Comparison of ENCODE assay signal across 12 cellular contexts in the genomic region with DNA sequence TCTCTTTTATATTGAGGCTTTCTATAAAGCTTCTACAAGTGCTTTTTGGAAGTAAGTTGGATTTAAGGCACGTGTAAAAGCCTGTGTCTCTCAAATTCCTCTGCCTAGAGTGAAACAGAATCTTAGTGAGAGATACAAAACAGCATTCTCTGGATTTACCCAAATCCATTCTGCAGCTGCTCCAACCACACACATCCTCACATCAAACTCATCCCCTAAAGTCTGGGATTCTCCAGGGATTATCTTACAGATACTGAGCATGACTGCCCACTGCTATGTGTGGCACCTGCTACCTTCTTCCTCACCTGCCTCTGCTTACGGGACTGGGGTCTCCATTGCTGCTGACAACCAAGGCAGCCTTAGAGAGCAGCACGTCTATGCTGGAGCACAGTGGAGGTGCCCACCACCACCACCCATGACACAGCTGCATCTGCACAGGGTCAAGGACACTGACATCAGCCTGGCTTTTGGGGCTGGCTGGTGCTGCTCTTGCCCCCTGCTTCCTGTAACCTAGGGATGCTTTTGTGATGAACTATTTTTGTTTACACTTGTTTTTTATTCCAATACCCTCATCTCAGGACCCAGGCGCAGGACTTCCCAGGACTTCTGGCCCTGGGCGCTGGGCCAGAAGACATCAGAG.
A peak's percentile ranks its signal among the peaks of the same experiment; 100 is the strongest.
DNase-seq lines count a peak whose midpoint lies in the region; ATAC-seq and TF ChIP-seq lines count a peak whose summit lies in the region.
"Had no signal": no experiment of that assay in that cellular context is flagged by ENCODE, and none has a peak within 500 bp of the region (broad histone marks: within the 10 kb centered on the region; RNA-seq: fewer than 3 reads in every experiment).

No MANE protein-coding gene starts in this region.

- H3K9ac ChIP-seq in IMR-90 (ENCODE audit: low read depth, low read length), result peak overlapping the region; percentile 50

- TF ChIP-seq RAD21 in IMR-90 (IDR thresholded peaks at IDR 0.05; ENCODE audit: low read length), result no peak

- peak overlapping the region; percentile 89 for H4K91ac ChIP-seq in IMR-90 (ENCODE audit: insufficient read depth, low read depth, low read length)

- no peak for TF ChIP-seq CTCF in AG04450 (IDR thresholded peaks at IDR 0.05; ENCODE audit: low read depth, low read length)
- TF ChIP-seq CTCF in IMR-90 (conservative IDR thresholded peaks at IDR 0.05; ENCODE audit: low read depth, low read length), result no peak
- TF ChIP-seq CTCF in coronary artery (IDR thresholded peaks at IDR 0.05), result no peak
- no peak for TF ChIP-seq CTCF in prostate gland (IDR thresholded peaks at IDR 0.05)
- TF ChIP-seq CTCF in lower leg skin (IDR thresholded peaks at IDR 0.05), result no peak

- no peak overlapping the region; the same call in 1 of the 2 replicates for H3K4me2 ChIP-seq in IMR-90 (ENCODE audit: low read depth, low read length)

- peak overlapping the region; percentile 97 for H2AK5ac ChIP-seq in IMR-90 (ENCODE audit: low read depth, low read length)

- no peak for DNase-seq in AG04450 (ENCODE audit: low read depth, low spot score)
- DNase-seq in IMR-90, result no peak
- DNase-seq in coronary artery (ENCODE audit: low spot score), result no peak
- no peak for DNase-seq in prostate gland (ENCODE audit: low spot score)
- no peak for DNase-seq in DMS114 treated with DMSO at 0.1 percent for 48 hours (lab: John Stamatoyannopoulos, UW; ENCODE audit: unreplicated experiment)
- DNase-seq in NCI-H345 treated with DMSO at 0.1 percent for 48 hours (lab: John Stamatoyannopoulos, UW; ENCODE audit: unreplicated experiment), result no peak
- DNase-seq in lower leg skin (ENCODE audit: low spot score in 2 of 2), result no peak
- DNase-seq in NCI-H1694 treated with DMSO at 0.1 percent for 48 hours (lab: John Stamatoyannopoulos, UW), result no peak
- DNase-seq: left cardiac atrium, NCI-H1105, posterior cingulate gyrus had no signal

- dilution Hi-C loops in IMR-90 (cut with HindIII; ENCODE audit: low sequenced_read_pairs, unreplicated experiment), result no loop called here

- H3K27me3 ChIP-seq in AG04450 (ENCODE audit: control insufficient read depth, insufficient read depth, low read length) (no peaks in the 10 kb centered on the region), IMR-90 (ENCODE audit: control insufficient read depth, insufficient read depth, low read length) (no peaks in the 10 kb centered on the region), prostate gland (replicated peaks; ENCODE audit: insufficient read depth) (no peaks in the 10 kb centered on the region)
- H3K27me3 ChIP-seq: cardiac muscle cell had no signal

- H2AFZ ChIP-seq in IMR-90 (replicated peaks; ENCODE audit: low read length, poor library complexity), result peak overlapping the region; percentile 27

- H3K4me1 ChIP-seq in IMR-90 (ENCODE audit: control insufficient read depth, insufficient read depth, low read length) (peaks cover 24% of the 10 kb centered on the region), prostate gland (replicated peaks) (peaks cover 5% of the 10 kb centered on the region)

- H3K56ac ChIP-seq in IMR-90 (ENCODE audit: extremely low read depth, insufficient read depth, low read length), result no peak overlapping the region

- H3K14ac ChIP-seq in IMR-90 (replicated peaks; ENCODE audit: low read depth, low read length), result peak overlapping the region; percentile 91

- no peak for ATAC-seq in IMR-90 (ENCODE audit: low read depth)

- peaks cover 23% of the 10 kb centered on the region for H3K9me1 ChIP-seq in IMR-90 (ENCODE audit: insufficient read depth, low read length)

- H3K36me3 ChIP-seq in IMR-90 (ENCODE audit: control insufficient read depth, insufficient read depth, low read length), result no peaks in the 10 kb centered on the region
- no peaks in the 10 kb centered on the region for H3K36me3 ChIP-seq in prostate gland
- H3K36me3 ChIP-seq: cardiac muscle cell had no signal

- peak overlapping the region; percentile 85 for H3K27ac ChIP-seq in AG04450 (ENCODE audit: low read depth, low read length)
- peak overlapping the region; percentile 84 for H3K27ac ChIP-seq in IMR-90 (ENCODE audit: insufficient read depth, low read length)
- peak overlapping the region; percentile 67 to 68 for H3K27ac ChIP-seq in coronary artery
- peak overlapping the region; percentile 52 to 58 for H3K27ac ChIP-seq in prostate gland
- H3K27ac ChIP-seq: cardiac muscle cell had no signal

- H4K20me1 ChIP-seq in IMR-90 (ENCODE audit: insufficient read depth, low read length), result 0 out of 2 replicates have a peak, but pooled peaks cover 4% of the 10 kb centered on the region

- WGBS in IMR-90 (ENCODE audit: extremely low coverage in 2 of 2, insufficient read length in 1 of 2), 2 experiments, result no CpG with 5 or more reads among the region's 5 CpGs
- WGBS in prostate gland, result 84% methylated on average over 5 of the region's 5 CpGs
- WGBS in lower leg skin, 2 donors, result 89 to 92% methylated on average over 5 of the region's 5 CpGs

- H3K23ac ChIP-seq in IMR-90 (ENCODE audit: low read depth, low read length), result peak overlapping the region; percentile 64; the same call in 1 of the 2 replicates

- H3K79me1 ChIP-seq in IMR-90 (ENCODE audit: low read depth in 1 of 2, low read length in 2 of 2), result 0 out of 4 replicates have a peak, but pooled peaks cover 0 to 3% of the 10 kb centered on the region in 2 experiments

- no TSS peak for BruUV-seq in IMR-90 (replicated peaks; lab: Mats Ljungman, UMichigan)

- peak overlapping the region; percentile 81 for H4K5ac ChIP-seq in IMR-90 (ENCODE audit: low read depth, low read length)

- peak overlapping the region; percentile 97 for H2BK20ac ChIP-seq in IMR-90 (ENCODE audit: low read depth, low read length)

- in situ Hi-C loops in IMR-90 (cut with MboI; ENCODE audit: low sequenced_read_pairs), result no loop called here

- TF ChIP-seq POLR2A in IMR-90 (IDR thresholded peaks at IDR 0.05; ENCODE audit: low read depth, low read length) (no peak), prostate gland (IDR thresholded peaks at IDR 0.05) (no peak), lower leg skin (IDR thresholded peaks at IDR 0.05) (no peak)

- H2BK5ac ChIP-seq in IMR-90 (ENCODE audit: low read depth, low read length, poor library complexity, severe bottlenecking), result peak overlapping the region; percentile 82

- H2AK9ac ChIP-seq in IMR-90 (replicated peaks; ENCODE audit: low read depth, low read length, poor library complexity), result peak overlapping the region; percentile 83

- POLR2A ChIA-PET in AG04450 (lab: Yijun Ruan, JAX) (interaction anchor here (0.7 to 1.7 kb wide), 3 partner anchors 61 to 247 kb away, joined by 3 to 4 read pairs (median 3); no protein-coding TSS in a partner anchor), IMR-90 (lab: Charles Lee; ENCODE audit: unreplicated experiment) (no interaction called here)

- H3K4ac ChIP-seq in IMR-90 (ENCODE audit: low read depth, low read length), result peak overlapping the region; percentile 95

- H3K4me3 ChIP-seq in AG04450 (ENCODE audit: low read depth, low read length) (no peak overlapping the region), IMR-90 (ENCODE audit: insufficient read depth, low read depth, low read length) (no peak overlapping the region), coronary artery (no peak overlapping the region), prostate gland (no peak overlapping the region), lower leg skin (ENCODE audit: low read depth, poor library complexity, severe bottlenecking) (no peak overlapping the region)
- H3K4me3 ChIP-seq: cardiac muscle cell had no signal

- CTCF ChIA-PET in AG04450 (lab: Charles Lee) (no interaction called here), IMR-90 (lab: Yijun Ruan, JAX) (no interaction called here)

- H4K8ac ChIP-seq in IMR-90 (ENCODE audit: low read depth in 2 of 2, low read length in 2 of 2), result peak overlapping the region; percentile 72 to 89; a peak in 3 of 4 replicates

- peak overlapping the region; percentile 84; the same call in 2 of the 3 replicates for H2BK15ac ChIP-seq in IMR-90 (ENCODE audit: low read depth, low read length)

- H3K9me3 ChIP-seq in AG04450 (ENCODE audit: control insufficient read depth, insufficient read depth, low read length) (no peaks in the 10 kb centered on the region), IMR-90 (ENCODE audit: control insufficient read depth, insufficient read depth, low read length) (no peaks in the 10 kb centered on the region), prostate gland (no peaks in the 10 kb centered on the region)

- H3K18ac ChIP-seq in IMR-90 (ENCODE audit: low read depth, low read length), result peak overlapping the region; percentile 78

- intact Hi-C loops in IMR-90 (cut with micrococcal nuclease) (loop anchor here (2.0 kb wide), 1 partner anchor 139 kb away; a partner anchor contains a TSS), prostate gland (cut with DNase I) (loop anchor here (2.0 to 5.0 kb wide), 2 partner anchors 139 to 207 kb away; a partner anchor contains a TSS), lower leg skin (cut with DNase I; ENCODE audit: low total_unique reads) (no loop called here)

- peak overlapping the region; percentile 97 for H2BK120ac ChIP-seq in IMR-90 (ENCODE audit: low read depth, low read length)

TF ChIP-seq in IMR-90, 13 proteins besides CTCF, POLR2A, EP300 and RAD21 (continues in another document):
- no peak for TF ChIP-seq RCOR1 (IDR thresholded peaks at IDR 0.05; ENCODE audit: insufficient replicate concordance, low read length)
- no peak for TF ChIP-seq BHLHE40 (IDR thresholded peaks at IDR 0.05; ENCODE audit: low read depth, low read length)
- TF ChIP-seq, protein P1, sequence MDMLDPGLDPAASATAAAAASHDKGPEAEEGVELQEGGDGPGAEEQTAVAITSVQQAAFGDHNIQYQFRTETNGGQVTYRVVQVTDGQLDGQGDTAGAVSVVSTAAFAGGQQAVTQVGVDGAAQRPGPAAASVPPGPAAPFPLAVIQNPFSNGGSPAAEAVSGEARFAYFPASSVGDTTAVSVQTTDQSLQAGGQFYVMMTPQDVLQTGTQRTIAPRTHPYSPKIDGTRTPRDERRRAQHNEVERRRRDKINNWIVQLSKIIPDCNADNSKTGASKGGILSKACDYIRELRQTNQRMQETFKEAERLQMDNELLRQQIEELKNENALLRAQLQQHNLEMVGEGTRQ (IDR thresholded peaks at IDR 0.05; ENCODE audit: low read depth, low read length), result no peak
- TF ChIP-seq FOS (IDR thresholded peaks at IDR 0.05; ENCODE audit: low read depth, low read length), result no peak
- no peak for TF ChIP-seq CEBPB (IDR thresholded peaks at IDR 0.05; ENCODE audit: low read depth, low read length)
- TF ChIP-seq, protein P2, sequence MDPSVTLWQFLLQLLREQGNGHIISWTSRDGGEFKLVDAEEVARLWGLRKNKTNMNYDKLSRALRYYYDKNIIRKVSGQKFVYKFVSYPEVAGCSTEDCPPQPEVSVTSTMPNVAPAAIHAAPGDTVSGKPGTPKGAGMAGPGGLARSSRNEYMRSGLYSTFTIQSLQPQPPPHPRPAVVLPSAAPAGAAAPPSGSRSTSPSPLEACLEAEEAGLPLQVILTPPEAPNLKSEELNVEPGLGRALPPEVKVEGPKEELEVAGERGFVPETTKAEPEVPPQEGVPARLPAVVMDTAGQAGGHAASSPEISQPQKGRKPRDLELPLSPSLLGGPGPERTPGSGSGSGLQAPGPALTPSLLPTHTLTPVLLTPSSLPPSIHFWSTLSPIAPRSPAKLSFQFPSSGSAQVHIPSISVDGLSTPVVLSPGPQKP (IDR thresholded peaks at IDR 0.05; ENCODE audit: borderline replicate concordance, low read depth, low read length), result no peak
- no peak for TF ChIP-seq SMC3 (IDR thresholded peaks at IDR 0.05; ENCODE audit: low read depth, low read length)
- no peak for TF ChIP-seq MAFK (IDR thresholded peaks at IDR 0.05; ENCODE audit: low read depth, low read length)
